In the genomic region with DNA sequence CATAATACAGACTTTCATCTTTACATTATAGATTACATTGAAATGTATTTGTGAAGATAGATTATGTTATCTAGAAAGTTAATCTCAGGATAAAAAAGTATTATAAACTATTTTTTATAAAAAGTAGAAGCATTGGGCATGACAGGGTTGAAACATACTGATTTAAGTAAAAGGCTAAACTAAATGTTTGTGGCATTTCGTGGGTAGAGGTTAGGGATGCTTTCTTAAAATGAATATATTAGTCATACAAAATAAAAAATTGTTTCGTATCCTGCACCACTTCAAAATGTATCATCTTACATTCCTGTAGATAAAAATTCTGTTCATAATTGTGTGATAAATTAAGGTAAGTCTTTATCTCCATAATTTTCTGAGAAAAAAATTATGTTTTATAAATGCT, we compare ENCODE assay signal across 28 cellular contexts.
"Had no signal": no experiment of that assay in that cellular context is flagged by ENCODE, and none has a peak within 500 bp of the region (broad histone marks: within the 10 kb centered on the region; RNA-seq: fewer than 3 reads in every experiment).

No MANE protein-coding gene starts in this region.

- H3K4me1 Mint-ChIP-seq: activated CD4-positive, alpha-beta memory T cell treated with anti-CD3 and anti-CD28 coated beads, Interleukin-2, amount 10 ng/mL, durations not matched to agents 7 days and 5 days; activated CD4-positive, alpha-beta T cell treated with anti-CD3 and anti-CD28 coated beads for 36 hours; activated CD4-positive, alpha-beta T cell treated with anti-CD3 and anti-CD28 coated beads, Interleukin-2, amount 10 ng/mL, durations not matched to agents 24 days and 14 days; activated naive CD4-positive, alpha-beta T cell treated with anti-CD3 and anti-CD28 coated beads, Interleukin-2, amount 10 ng/mL, durations not matched to agents 7 days and 5 days; activated naive CD8-positive, alpha-beta T cell treated with anti-CD3 and anti-CD28 coated beads, Interleukin-2, amount 10 ng/mL, durations not matched to agents 7 days and 5 days; central memory CD8-positive, alpha-beta T cell; endodermal cell had no signal

- H3K36me3 ChIP-seq: brain microvascular endothelial cell, heart left ventricle had no signal

- H3K4me3 ChIP-seq: coronary artery, dorsolateral prefrontal cortex, heart left ventricle had no signal

- H3K27me3 Mint-ChIP-seq: activated CD4-positive, alpha-beta memory T cell treated with anti-CD3 and anti-CD28 coated beads, Interleukin-2, amount 10 ng/mL, durations not matched to agents 7 days and 5 days; activated CD4-positive, alpha-beta T cell treated with anti-CD3 and anti-CD28 coated beads for 36 hours; activated CD4-positive, alpha-beta T cell treated with anti-CD3 and anti-CD28 coated beads, Interleukin-2, amount 10 ng/mL, durations not matched to agents 24 days and 14 days; activated naive CD4-positive, alpha-beta T cell treated with anti-CD3 and anti-CD28 coated beads, Interleukin-2, amount 10 ng/mL, durations not matched to agents 7 days and 5 days; activated naive CD8-positive, alpha-beta T cell treated with anti-CD3 and anti-CD28 coated beads, Interleukin-2, amount 10 ng/mL, durations not matched to agents 7 days and 5 days; activated T-cell treated with anti-CD3 and anti-CD28 coated beads, Interleukin-2, amount 50 U/mL, for 24 hours; central memory CD8-positive, alpha-beta T cell; dendritic cell treated with granulocyte-macrophage colony-stimulating factor and Interleukin-4, amounts not matched to agents 40 ng/mL and 50 ng/mL, for 4 days had no signal

- H3K27ac ChIP-seq: brain microvascular endothelial cell, coronary artery, dorsolateral prefrontal cortex, heart left ventricle had no signal

- H3K27me3 ChIP-seq: brain microvascular endothelial cell, dorsolateral prefrontal cortex, heart left ventricle had no signal

- H3K4me3 Mint-ChIP-seq: activated CD4-positive, alpha-beta memory T cell treated with anti-CD3 and anti-CD28 coated beads, Interleukin-2, amount 10 ng/mL, durations not matched to agents 7 days and 5 days; activated CD4-positive, alpha-beta T cell treated with anti-CD3 and anti-CD28 coated beads for 36 hours; activated CD4-positive, alpha-beta T cell treated with anti-CD3 and anti-CD28 coated beads, Interleukin-2, amount 10 ng/mL, durations not matched to agents 24 days and 14 days; activated naive CD4-positive, alpha-beta T cell treated with anti-CD3 and anti-CD28 coated beads, Interleukin-2, amount 10 ng/mL, durations not matched to agents 7 days and 5 days; activated naive CD8-positive, alpha-beta T cell treated with anti-CD3 and anti-CD28 coated beads, Interleukin-2, amount 10 ng/mL, durations not matched to agents 7 days and 5 days; activated T-cell treated with anti-CD3 and anti-CD28 coated beads, Interleukin-2, amount 50 U/mL, for 24 hours; activated T-cell treated with anti-CD3 and anti-CD28 coated beads, Interleukin-2, amount 50 U/mL, for 72 hours; central memory CD8-positive, alpha-beta T cell; dendritic cell treated with granulocyte-macrophage colony-stimulating factor and Interleukin-4, amounts not matched to agents 40 ng/mL and 50 ng/mL, for 4 days; endodermal cell had no signal

- H3K27ac Mint-ChIP-seq: activated CD4-positive, alpha-beta memory T cell treated with anti-CD3 and anti-CD28 coated beads, Interleukin-2, amount 10 ng/mL, durations not matched to agents 7 days and 5 days; activated CD4-positive, alpha-beta T cell treated with anti-CD3 and anti-CD28 coated beads for 36 hours; activated CD4-positive, alpha-beta T cell treated with anti-CD3 and anti-CD28 coated beads, Interleukin-2, amount 10 ng/mL, durations not matched to agents 24 days and 14 days; activated naive CD4-positive, alpha-beta T cell treated with anti-CD3 and anti-CD28 coated beads, Interleukin-2, amount 10 ng/mL, durations not matched to agents 7 days and 5 days; activated naive CD4-positive, alpha-beta T cell treated with anti-CD3 and anti-CD28 coated beads, Interleukin-2, amount 50 U/mL, for 72 hours; activated naive CD8-positive, alpha-beta T cell treated with anti-CD3 and anti-CD28 coated beads, Interleukin-2, amount 10 ng/mL, durations not matched to agents 7 days and 5 days; activated T-cell treated with anti-CD3 and anti-CD28 coated beads, Interleukin-2, amount 50 U/mL, for 24 hours; activated T-cell treated with anti-CD3 and anti-CD28 coated beads, Interleukin-2, amount 50 U/mL, for 72 hours; dendritic cell treated with granulocyte-macrophage colony-stimulating factor and Interleukin-4, amounts not matched to agents 40 ng/mL and 50 ng/mL, for 4 days; endodermal cell had no signal

- H3K36me3 Mint-ChIP-seq: activated naive CD4-positive, alpha-beta T cell treated with anti-CD3 and anti-CD28 coated beads, Interleukin-2, amount 10 ng/mL, durations not matched to agents 7 days and 5 days; activated naive CD4-positive, alpha-beta T cell treated with anti-CD3 and anti-CD28 coated beads, Interleukin-2, amount 50 U/mL, for 72 hours; activated naive CD8-positive, alpha-beta T cell treated with anti-CD3 and anti-CD28 coated beads, Interleukin-2, amount 10 ng/mL, durations not matched to agents 7 days and 5 days had no signal

- H3K9me3 Mint-ChIP-seq: activated CD4-positive, alpha-beta memory T cell treated with anti-CD3 and anti-CD28 coated beads, Interleukin-2, amount 10 ng/mL, durations not matched to agents 7 days and 5 days; activated CD4-positive, alpha-beta T cell treated with anti-CD3 and anti-CD28 coated beads, Interleukin-2, amount 10 ng/mL, durations not matched to agents 24 days and 14 days; activated naive CD4-positive, alpha-beta T cell treated with anti-CD3 and anti-CD28 coated beads, Interleukin-2, amount 10 ng/mL, durations not matched to agents 7 days and 5 days; activated naive CD4-positive, alpha-beta T cell treated with anti-CD3 and anti-CD28 coated beads, Interleukin-2, amount 50 U/mL, for 72 hours; activated naive CD8-positive, alpha-beta T cell treated with anti-CD3 and anti-CD28 coated beads, Interleukin-2, amount 10 ng/mL, durations not matched to agents 7 days and 5 days; activated T-cell treated with anti-CD3 and anti-CD28 coated beads, Interleukin-2, amount 50 U/mL, for 24 hours; dendritic cell treated with granulocyte-macrophage colony-stimulating factor and Interleukin-4, amounts not matched to agents 40 ng/mL and 50 ng/mL, for 4 days; endodermal cell had no signal

- DNase-seq: activated CD4-positive, alpha-beta memory T cell treated with anti-CD3 and anti-CD28 coated beads, Interleukin-2, amount 10 ng/mL, durations not matched to agents 7 days and 5 days; activated CD4-positive, alpha-beta T cell treated with anti-CD3 and anti-CD28 coated beads for 36 hours; activated CD4-positive, alpha-beta T cell treated with anti-CD3 and anti-CD28 coated beads, Interleukin-2, amount 10 ng/mL, durations not matched to agents 24 days and 14 days; activated CD4-positive, alpha-beta T cell treated with anti-CD3 and anti-CD28 coated beads, Interleukin-2, amount 50 U/mL, for 4 hours; activated CD4-positive, CD25-positive, alpha-beta regulatory T cell; activated CD4-positive, CD25-positive, alpha-beta regulatory T cell treated with anti-CD3 and anti-CD28 coated beads, Interleukin-2, amount 50 U/mL, for 72 hours; activated CD8-positive, alpha-beta memory T cell treated with anti-CD3 and anti-CD28 coated beads, Interleukin-2, amount 50 U/mL, for 48 hours; activated gamma-delta T cell; activated naive CD4-positive, alpha-beta T cell; activated naive CD4-positive, alpha-beta T cell treated with anti-CD3 and anti-CD28 coated beads, Interleukin-2, amount 10 ng/mL, durations not matched to agents 7 days and 5 days; activated naive CD8-positive, alpha-beta T cell treated with anti-CD3 and anti-CD28 coated beads, Interleukin-2, amount 10 ng/mL, durations not matched to agents 7 days and 5 days; activated T-cell treated with anti-CD3 and anti-CD28 coated beads for 4 hours; activated T-cell treated with anti-CD3 and anti-CD28 coated beads, Interleukin-2, amount 50 U/mL, for 24 hours; activated T-cell treated with anti-CD3 and anti-CD28 coated beads, Interleukin-2, amount 50 U/mL, for 72 hours; amniotic stem cell; anterior cingulate cortex; brain microvascular endothelial cell; dorsolateral prefrontal cortex; effector memory CD4-positive, alpha-beta T cell; endodermal cell; foreskin fibroblast; glutamatergic neuron; heart left ventricle; T-helper 2 cell had no signal
